ENCODE assay signal across 32 cellular contexts in genomic region chr22:48793949-48794348, GRCh38.
"Had no signal": no experiment of that assay in that cellular context is flagged by ENCODE, and none has a peak within 500 bp of the region (broad histone marks: within the 10 kb centered on the region; RNA-seq: fewer than 3 reads in every experiment).

No MANE protein-coding gene starts in this region.

- ATAC-seq: activated CD4-positive, CD25-positive, alpha-beta regulatory T cell treated with anti-CD3 and anti-CD28 coated beads, Interleukin-2, amount 50 U/mL, for 24 hours; activated naive CD8-positive, alpha-beta T cell treated with anti-CD3 and anti-CD28 coated beads, Interleukin-2, amount 50 U/mL, for 24 hours; activated T-cell treated with anti-CD3 and anti-CD28 coated beads, Interleukin-2, amount 50 U/mL, for 72 hours; body of pancreas; esophagus mucosa; foreskin keratinocyte; gastrocnemius medialis; T-helper 17 cell had no signal

- H3K27me3 Mint-ChIP-seq: activated B cell treated with CpG ODN at 0.5 μM for 24 hours; activated CD4-positive, alpha-beta memory T cell treated with anti-CD3 and anti-CD28 coated beads, Interleukin-2, amount 10 ng/mL, durations not matched to agents 7 days and 5 days; activated naive CD8-positive, alpha-beta T cell treated with anti-CD3 and anti-CD28 coated beads, Interleukin-2, amount 50 U/mL, for 24 hours; T-helper 17 cell had no signal

- H3K27ac ChIP-seq: adrenal gland, body of pancreas, foreskin keratinocyte, gastrocnemius medialis, WERI-Rb-1 had no signal

- H3K27me3 ChIP-seq: adrenal gland, body of pancreas, foreskin keratinocyte, gastrocnemius medialis had no signal

- H3K4me1 ChIP-seq: adrenal gland, body of pancreas, foreskin keratinocyte, gastrocnemius medialis had no signal

- DNase-seq: activated B cell treated with CpG ODN at 0.5 μM for 24 hours; activated CD4-positive, alpha-beta memory T cell treated with anti-CD3 and anti-CD28 coated beads, Interleukin-2, amount 10 ng/mL, durations not matched to agents 7 days and 5 days; activated CD4-positive, alpha-beta T cell treated with anti-CD3 and anti-CD28 coated beads for 48 hours; activated CD4-positive, alpha-beta T cell treated with anti-CD3 and anti-CD28 coated beads, Interleukin-2, amount 50 U/mL, for 4 hours; activated CD8-positive, alpha-beta memory T cell treated with anti-CD3 and anti-CD28 coated beads, Interleukin-2, amount 50 U/mL, for 48 hours; activated gamma-delta T cell; activated naive CD4-positive, alpha-beta T cell treated with anti-CD3 and anti-CD28 coated beads, Interleukin-2, amount 50 U/mL, for 16 hours; activated naive CD4-positive, alpha-beta T cell treated with Interleukin-2 at 50 U/mL for 16 hours; activated naive CD8-positive, alpha-beta T cell treated with anti-CD3 and anti-CD28 coated beads for 36 hours; activated naive CD8-positive, alpha-beta T cell treated with anti-CD3 and anti-CD28 coated beads, Interleukin-2, amount 50 U/mL, for 24 hours; activated T-cell treated with anti-CD3 and anti-CD28 coated beads for 4 hours; activated T-cell treated with anti-CD3 and anti-CD28 coated beads, Interleukin-2, amount 50 U/mL, for 24 hours; activated T-cell treated with anti-CD3 and anti-CD28 coated beads, Interleukin-2, amount 50 U/mL, for 72 hours; adrenal gland; amygdala; aorta; body of pancreas; caudate nucleus; cortex of kidney; dermis blood vessel endothelial cell; effector CD8-positive, alpha-beta T cell; foreskin keratinocyte; gastrocnemius medialis; glutamatergic neuron; T-helper 1 cell; T-helper 17 cell; T1000; WERI-Rb-1 had no signal

- H3K9me3 ChIP-seq: adrenal gland, body of pancreas, gastrocnemius medialis had no signal

- H3K9me3 Mint-ChIP-seq: activated T-cell treated with anti-CD3 and anti-CD28 coated beads, Interleukin-2, amount 50 U/mL, for 24 hours had no signal

- H3K36me3 Mint-ChIP-seq: activated naive CD8-positive, alpha-beta T cell treated with anti-CD3 and anti-CD28 coated beads for 36 hours had no signal

- H3K27ac Mint-ChIP-seq: activated B cell treated with CpG ODN at 0.5 μM for 24 hours; activated CD4-positive, alpha-beta memory T cell treated with anti-CD3 and anti-CD28 coated beads, Interleukin-2, amount 10 ng/mL, durations not matched to agents 7 days and 5 days; activated naive CD8-positive, alpha-beta T cell treated with anti-CD3 and anti-CD28 coated beads for 36 hours; activated naive CD8-positive, alpha-beta T cell treated with anti-CD3 and anti-CD28 coated beads, Interleukin-2, amount 50 U/mL, for 24 hours; activated T-cell treated with anti-CD3 and anti-CD28 coated beads, Interleukin-2, amount 50 U/mL, for 24 hours; activated T-cell treated with anti-CD3 and anti-CD28 coated beads, Interleukin-2, amount 50 U/mL, for 72 hours; T-helper 17 cell; T-helper 2 cell treated with Interferon-gamma antibody and Interleukin-4, amounts not matched to agents 5 μg/mL and 100 μg/mL, for 36 hours had no signal

- H3K4me3 ChIP-seq: adrenal gland, body of pancreas, gastrocnemius medialis had no signal

- H3K36me3 ChIP-seq: adrenal gland, gastrocnemius medialis, WERI-Rb-1 had no signal

- FAIRE-seq: colon had no signal

- H3K4me1 Mint-ChIP-seq: activated B cell treated with CpG ODN at 0.5 μM for 24 hours; activated CD4-positive, alpha-beta memory T cell treated with anti-CD3 and anti-CD28 coated beads, Interleukin-2, amount 10 ng/mL, durations not matched to agents 7 days and 5 days; activated naive CD8-positive, alpha-beta T cell treated with anti-CD3 and anti-CD28 coated beads for 36 hours; activated naive CD8-positive, alpha-beta T cell treated with anti-CD3 and anti-CD28 coated beads, Interleukin-2, amount 50 U/mL, for 24 hours; T-helper 17 cell had no signal

- H3K4me3 Mint-ChIP-seq: activated B cell treated with CpG ODN at 0.5 μM for 24 hours; activated CD4-positive, alpha-beta memory T cell treated with anti-CD3 and anti-CD28 coated beads, Interleukin-2, amount 10 ng/mL, durations not matched to agents 7 days and 5 days; activated naive CD8-positive, alpha-beta T cell treated with anti-CD3 and anti-CD28 coated beads for 36 hours; activated naive CD8-positive, alpha-beta T cell treated with anti-CD3 and anti-CD28 coated beads, Interleukin-2, amount 50 U/mL, for 24 hours; activated T-cell treated with anti-CD3 and anti-CD28 coated beads, Interleukin-2, amount 50 U/mL, for 24 hours; activated T-cell treated with anti-CD3 and anti-CD28 coated beads, Interleukin-2, amount 50 U/mL, for 72 hours; T-helper 17 cell; T-helper 2 cell treated with Interferon-gamma antibody and Interleukin-4, amounts not matched to agents 5 μg/mL and 100 μg/mL, for 36 hours had no signal
